ENCODE assay signal across 1 cellular context in genomic region chr4:25654971-25655963, GRCh38.
TF ChIP-seq lines count a peak whose summit lies in the region.

Gene SLC34A2, plus strand, starts transcription at chr4:25655851. Its CDS starts 6,650 bp downstream, at chr4:25662501.

TF ChIP-seq in HepG2, 621 proteins besides CTCF, POLR2A, EP300 and RAD21 (continues in another document):
- TF ChIP-seq CAMTA2 (CRISPR knock-in tag; IDR thresholded peaks at IDR 0.05; ENCODE audit: borderline replicate concordance) = no peak
- TF ChIP-seq ZC3H13 (CRISPR knock-in tag; IDR thresholded peaks at IDR 0.05) = no peak
- peak; percentile 79; the same call in 1 of the 2 replicates for TF ChIP-seq CEBPB (IDR thresholded peaks at IDR 0.05; ENCODE audit: borderline replicate concordance, low read depth, low read length)
- TF ChIP-seq TSC22D2 (CRISPR knock-in tag; IDR thresholded peaks at IDR 0.05; ENCODE audit: borderline replicate concordance) = no peak
- TF ChIP-seq MXD4 (CRISPR knock-in tag; IDR thresholded peaks at IDR 0.05) = no peak
- TF ChIP-seq ZNF768 (CRISPR knock-in tag; IDR thresholded peaks at IDR 0.05) = no peak
- TF ChIP-seq, protein P1, sequence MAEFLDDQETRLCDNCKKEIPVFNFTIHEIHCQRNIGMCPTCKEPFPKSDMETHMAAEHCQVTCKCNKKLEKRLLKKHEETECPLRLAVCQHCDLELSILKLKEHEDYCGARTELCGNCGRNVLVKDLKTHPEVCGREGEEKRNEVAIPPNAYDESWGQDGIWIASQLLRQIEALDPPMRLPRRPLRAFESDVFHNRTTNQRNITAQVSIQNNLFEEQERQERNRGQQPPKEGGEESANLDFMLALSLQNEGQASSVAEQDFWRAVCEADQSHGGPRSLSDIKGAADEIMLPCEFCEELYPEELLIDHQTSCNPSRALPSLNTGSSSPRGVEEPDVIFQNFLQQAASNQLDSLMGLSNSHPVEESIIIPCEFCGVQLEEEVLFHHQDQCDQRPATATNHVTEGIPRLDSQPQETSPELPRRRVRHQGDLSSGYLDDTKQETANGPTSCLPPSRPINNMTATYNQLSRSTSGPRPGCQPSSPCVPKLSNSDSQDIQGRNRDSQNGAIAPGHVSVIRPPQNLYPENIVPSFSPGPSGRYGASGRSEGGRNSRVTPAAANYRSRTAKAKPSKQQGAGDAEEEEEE (CRISPR knock-in tag; IDR thresholded peaks at IDR 0.05; ENCODE audit: borderline replicate concordance) = no peak
- TF ChIP-seq, protein P2, sequence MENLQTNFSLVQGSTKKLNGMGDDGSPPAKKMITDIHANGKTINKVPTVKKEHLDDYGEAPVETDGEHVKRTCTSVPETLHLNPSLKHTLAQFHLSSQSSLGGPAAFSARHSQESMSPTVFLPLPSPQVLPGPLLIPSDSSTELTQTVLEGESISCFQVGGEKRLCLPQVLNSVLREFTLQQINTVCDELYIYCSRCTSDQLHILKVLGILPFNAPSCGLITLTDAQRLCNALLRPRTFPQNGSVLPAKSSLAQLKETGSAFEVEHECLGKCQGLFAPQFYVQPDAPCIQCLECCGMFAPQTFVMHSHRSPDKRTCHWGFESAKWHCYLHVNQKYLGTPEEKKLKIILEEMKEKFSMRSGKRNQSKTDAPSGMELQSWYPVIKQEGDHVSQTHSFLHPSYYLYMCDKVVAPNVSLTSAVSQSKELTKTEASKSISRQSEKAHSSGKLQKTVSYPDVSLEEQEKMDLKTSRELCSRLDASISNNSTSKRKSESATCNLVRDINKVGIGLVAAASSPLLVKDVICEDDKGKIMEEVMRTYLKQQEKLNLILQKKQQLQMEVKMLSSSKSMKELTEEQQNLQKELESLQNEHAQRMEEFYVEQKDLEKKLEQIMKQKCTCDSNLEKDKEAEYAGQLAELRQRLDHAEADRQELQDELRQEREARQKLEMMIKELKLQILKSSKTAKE (CRISPR knock-in tag; IDR thresholded peaks at IDR 0.05; ENCODE audit: borderline replicate concordance) = no peak
- TF ChIP-seq JDP2 (CRISPR knock-in tag; IDR thresholded peaks at IDR 0.05; ENCODE audit: borderline replicate concordance) = no peak
- no peak for TF ChIP-seq ZNF24 (IDR thresholded peaks at IDR 0.05)
- TF ChIP-seq PHF8 (CRISPR knock-in tag; IDR thresholded peaks at IDR 0.05) = no peak
- TF ChIP-seq STAT6 (CRISPR knock-in tag; IDR thresholded peaks at IDR 0.05; ENCODE audit: borderline replicate concordance) = no peak
- TF ChIP-seq, protein P3, sequence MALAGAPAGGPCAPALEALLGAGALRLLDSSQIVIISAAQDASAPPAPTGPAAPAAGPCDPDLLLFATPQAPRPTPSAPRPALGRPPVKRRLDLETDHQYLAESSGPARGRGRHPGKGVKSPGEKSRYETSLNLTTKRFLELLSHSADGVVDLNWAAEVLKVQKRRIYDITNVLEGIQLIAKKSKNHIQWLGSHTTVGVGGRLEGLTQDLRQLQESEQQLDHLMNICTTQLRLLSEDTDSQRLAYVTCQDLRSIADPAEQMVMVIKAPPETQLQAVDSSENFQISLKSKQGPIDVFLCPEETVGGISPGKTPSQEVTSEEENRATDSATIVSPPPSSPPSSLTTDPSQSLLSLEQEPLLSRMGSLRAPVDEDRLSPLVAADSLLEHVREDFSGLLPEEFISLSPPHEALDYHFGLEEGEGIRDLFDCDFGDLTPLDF (CRISPR knock-in tag; IDR thresholded peaks at IDR 0.05) = no peak
- no peak for TF ChIP-seq SP2 (CRISPR knock-in tag; IDR thresholded peaks at IDR 0.05)
- no peak for TF ChIP-seq E2F5 (CRISPR knock-in tag; conservative IDR thresholded peaks at IDR 0.05)
- no peak for TF ChIP-seq DNMT3B (CRISPR knock-in tag; conservative IDR thresholded peaks at IDR 0.05)
- TF ChIP-seq SAP130 (CRISPR knock-in tag; IDR thresholded peaks at IDR 0.05; ENCODE audit: low read depth) = no peak
- TF ChIP-seq PAWR (CRISPR knock-in tag; IDR thresholded peaks at IDR 0.05; ENCODE audit: borderline replicate concordance) = no peak
- no peak for TF ChIP-seq TBP (CRISPR knock-in tag; IDR thresholded peaks at IDR 0.05)
- TF ChIP-seq ZNF350 (CRISPR knock-in tag; IDR thresholded peaks at IDR 0.05; ENCODE audit: borderline replicate concordance, low read depth) = no peak
- no peak for TF ChIP-seq GTF3A (CRISPR knock-in tag; conservative IDR thresholded peaks at IDR 0.05)
- TF ChIP-seq, protein P4, sequence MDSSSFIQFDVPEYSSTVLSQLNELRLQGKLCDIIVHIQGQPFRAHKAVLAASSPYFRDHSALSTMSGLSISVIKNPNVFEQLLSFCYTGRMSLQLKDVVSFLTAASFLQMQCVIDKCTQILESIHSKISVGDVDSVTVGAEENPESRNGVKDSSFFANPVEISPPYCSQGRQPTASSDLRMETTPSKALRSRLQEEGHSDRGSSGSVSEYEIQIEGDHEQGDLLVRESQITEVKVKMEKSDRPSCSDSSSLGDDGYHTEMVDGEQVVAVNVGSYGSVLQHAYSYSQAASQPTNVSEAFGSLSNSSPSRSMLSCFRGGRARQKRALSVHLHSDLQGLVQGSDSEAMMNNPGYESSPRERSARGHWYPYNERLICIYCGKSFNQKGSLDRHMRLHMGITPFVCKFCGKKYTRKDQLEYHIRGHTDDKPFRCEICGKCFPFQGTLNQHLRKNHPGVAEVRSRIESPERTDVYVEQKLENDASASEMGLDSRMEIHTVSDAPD (CRISPR knock-in tag; IDR thresholded peaks at IDR 0.05) = no peak
- TF ChIP-seq POGK (CRISPR knock-in tag; conservative IDR thresholded peaks at IDR 0.05) = 0 out of 2 replicates have a peak, but pooled peaks have one; percentile 27
- TF ChIP-seq MEIS2 (CRISPR knock-in tag; IDR thresholded peaks at IDR 0.05) = no peak
- TF ChIP-seq ZNF782 (CRISPR knock-in tag; IDR thresholded peaks at IDR 0.05; ENCODE audit: borderline replicate concordance) = no peak
- TF ChIP-seq ZNF605 (CRISPR knock-in tag; IDR thresholded peaks at IDR 0.05) = no peak
- no peak for TF ChIP-seq HNF4A (CRISPR knock-in tag; IDR thresholded peaks at IDR 0.05)
- TF ChIP-seq GATAD2A (CRISPR knock-in tag; IDR thresholded peaks at IDR 0.05) = no peak
- TF ChIP-seq ZNF644 (CRISPR knock-in tag; IDR thresholded peaks at IDR 0.05; ENCODE audit: low read depth) = no peak
- TF ChIP-seq ZNF75D (CRISPR knock-in tag; IDR thresholded peaks at IDR 0.05; ENCODE audit: borderline replicate concordance) = no peak
- TF ChIP-seq HIVEP1 (CRISPR knock-in tag; IDR thresholded peaks at IDR 0.05) = no peak
- peak; percentile 75 for TF ChIP-seq CEBPG (CRISPR knock-in tag; IDR thresholded peaks at IDR 0.05)
- peak; percentile 30; the same call in 1 of the 2 replicates for TF ChIP-seq GABPB1 (CRISPR knock-in tag; IDR thresholded peaks at IDR 0.05)
- TF ChIP-seq POLR2AphosphoS5 (IDR thresholded peaks at IDR 0.05; ENCODE audit: low read depth, low read length) = no peak
- TF ChIP-seq AKAP8 (CRISPR knock-in tag; IDR thresholded peaks at IDR 0.05) = no peak
- TF ChIP-seq, protein P5, sequence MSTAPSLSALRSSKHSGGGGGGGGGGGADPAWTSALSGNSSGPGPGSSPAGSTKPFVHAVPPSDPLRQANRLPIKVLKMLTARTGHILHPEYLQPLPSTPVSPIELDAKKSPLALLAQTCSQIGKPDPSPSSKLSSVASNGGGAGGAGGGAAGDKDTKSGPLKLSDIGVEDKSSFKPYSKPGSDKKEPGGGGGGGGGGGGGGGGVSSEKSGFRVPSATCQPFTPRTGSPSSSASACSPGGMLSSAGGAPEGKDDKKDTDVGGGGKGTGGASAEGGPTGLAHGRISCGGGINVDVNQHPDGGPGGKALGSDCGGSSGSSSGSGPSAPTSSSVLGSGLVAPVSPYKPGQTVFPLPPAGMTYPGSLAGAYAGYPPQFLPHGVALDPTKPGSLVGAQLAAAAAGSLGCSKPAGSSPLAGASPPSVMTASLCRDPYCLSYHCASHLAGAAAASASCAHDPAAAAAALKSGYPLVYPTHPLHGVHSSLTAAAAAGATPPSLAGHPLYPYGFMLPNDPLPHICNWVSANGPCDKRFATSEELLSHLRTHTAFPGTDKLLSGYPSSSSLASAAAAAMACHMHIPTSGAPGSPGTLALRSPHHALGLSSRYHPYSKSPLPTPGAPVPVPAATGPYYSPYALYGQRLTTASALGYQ (CRISPR knock-in tag; IDR thresholded peaks at IDR 0.05) = no peak
- TF ChIP-seq FUBP1 (CRISPR knock-in tag; IDR thresholded peaks at IDR 0.05; ENCODE audit: borderline replicate concordance) = no peak
- TF ChIP-seq PLRG1 (conservative IDR thresholded peaks at IDR 0.05) = no peak
- no peak for TF ChIP-seq ZNF263 (CRISPR knock-in tag; IDR thresholded peaks at IDR 0.05)
- TF ChIP-seq, protein P6, sequence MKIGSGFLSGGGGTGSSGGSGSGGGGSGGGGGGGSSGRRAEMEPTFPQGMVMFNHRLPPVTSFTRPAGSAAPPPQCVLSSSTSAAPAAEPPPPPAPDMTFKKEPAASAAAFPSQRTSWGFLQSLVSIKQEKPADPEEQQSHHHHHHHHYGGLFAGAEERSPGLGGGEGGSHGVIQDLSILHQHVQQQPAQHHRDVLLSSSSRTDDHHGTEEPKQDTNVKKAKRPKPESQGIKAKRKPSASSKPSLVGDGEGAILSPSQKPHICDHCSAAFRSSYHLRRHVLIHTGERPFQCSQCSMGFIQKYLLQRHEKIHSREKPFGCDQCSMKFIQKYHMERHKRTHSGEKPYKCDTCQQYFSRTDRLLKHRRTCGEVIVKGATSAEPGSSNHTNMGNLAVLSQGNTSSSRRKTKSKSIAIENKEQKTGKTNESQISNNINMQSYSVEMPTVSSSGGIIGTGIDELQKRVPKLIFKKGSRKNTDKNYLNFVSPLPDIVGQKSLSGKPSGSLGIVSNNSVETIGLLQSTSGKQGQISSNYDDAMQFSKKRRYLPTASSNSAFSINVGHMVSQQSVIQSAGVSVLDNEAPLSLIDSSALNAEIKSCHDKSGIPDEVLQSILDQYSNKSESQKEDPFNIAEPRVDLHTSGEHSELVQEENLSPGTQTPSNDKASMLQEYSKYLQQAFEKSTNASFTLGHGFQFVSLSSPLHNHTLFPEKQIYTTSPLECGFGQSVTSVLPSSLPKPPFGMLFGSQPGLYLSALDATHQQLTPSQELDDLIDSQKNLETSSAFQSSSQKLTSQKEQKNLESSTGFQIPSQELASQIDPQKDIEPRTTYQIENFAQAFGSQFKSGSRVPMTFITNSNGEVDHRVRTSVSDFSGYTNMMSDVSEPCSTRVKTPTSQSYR (CRISPR knock-in tag; IDR thresholded peaks at IDR 0.05; ENCODE audit: borderline replicate concordance) = no peak
- TF ChIP-seq MYPOP (CRISPR knock-in tag; IDR thresholded peaks at IDR 0.05) = no peak
- TF ChIP-seq HOXA3 (CRISPR knock-in tag; IDR thresholded peaks at IDR 0.05) = peak; percentile 30; the same call in 1 of the 2 replicates
- no peak for TF ChIP-seq MAFK (conservative IDR thresholded peaks at IDR 0.05 in 1 of 2, IDR thresholded peaks at IDR 0.05 in 1 of 2; ENCODE audit: low read length in 2 of 2)
- no peak for TF ChIP-seq POGZ (CRISPR knock-in tag; IDR thresholded peaks at IDR 0.05)
- TF ChIP-seq CCDC6 (CRISPR knock-in tag; IDR thresholded peaks at IDR 0.05) = no peak
- TF ChIP-seq FOXA3 (CRISPR knock-in tag; IDR thresholded peaks at IDR 0.05) = no peak
